Comparison of ENCODE assay signal across 16 cellular contexts in the genomic region with DNA sequence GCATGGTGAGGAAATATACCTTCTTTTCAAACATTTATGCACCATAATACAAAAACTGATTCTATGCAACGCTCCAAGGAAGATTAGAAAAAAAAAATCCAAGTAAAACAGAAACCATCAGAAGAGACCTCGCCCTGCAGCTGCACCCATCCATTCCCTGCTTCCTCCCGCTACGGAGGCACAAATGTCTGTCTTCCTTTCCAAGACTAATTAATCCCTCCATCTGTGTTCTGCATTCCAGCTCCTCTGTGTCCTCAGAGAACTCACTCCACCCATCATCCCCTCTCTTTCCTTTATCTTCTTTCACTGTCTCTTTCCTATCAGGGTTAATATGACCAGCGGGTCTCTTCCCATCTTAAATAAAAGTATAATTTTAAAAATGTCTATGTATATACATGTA.
"Had no signal": no experiment of that assay in that cellular context is flagged by ENCODE, and none has a peak within 500 bp of the region (broad histone marks: within the 10 kb centered on the region; RNA-seq: fewer than 3 reads in every experiment).

No MANE protein-coding gene starts in this region.

- ATAC-seq: activated T-cell treated with anti-CD3 and anti-CD28 coated beads, Interleukin-2, amount 50 U/mL, for 72 hours; right lobe of liver; upper lobe of right lung had no signal

- H3K4me1 ChIP-seq: prostate gland had no signal

- H3K36me3 ChIP-seq: prostate gland, right lobe of liver, suprapubic skin, upper lobe of right lung had no signal

- H3K27ac ChIP-seq: prostate gland, suprapubic skin, upper lobe of right lung had no signal

- H3K9me3 ChIP-seq: prostate gland, right lobe of liver, suprapubic skin, upper lobe of right lung had no signal

- DNase-seq: activated CD4-positive, alpha-beta memory T cell treated with anti-CD3 and anti-CD28 coated beads for 36 hours; activated CD4-positive, alpha-beta T cell treated with anti-CD3 and anti-CD28 coated beads for 1 hour; activated naive CD8-positive, alpha-beta T cell treated with anti-CD3 and anti-CD28 coated beads, Interleukin-2, amount 10 ng/mL, durations not matched to agents 7 days and 5 days; activated T-cell treated with anti-CD3 and anti-CD28 coated beads, Interleukin-2, amount 50 U/mL, for 72 hours; aorta; hypothalamus; kidney glomerular epithelial cell; right lobe of liver; stimulated activated CD4-positive, alpha-beta T cell treated with anti-CD3 and anti-CD28 coated beads, Interleukin-12 subunit alpha, Interleukin-12 subunit beta, amount 100 ng/mL, for 4 hours; stimulated activated CD4-positive, alpha-beta T cell treated with anti-CD3 and anti-CD28 coated beads, Interleukin-2, amount 100 ng/mL, for 48 hours; stimulated activated naive CD4-positive, alpha-beta T cell treated with Interleukin-2 at 50 U/mL for 16 hours; T-helper 9 cell; upper lobe of right lung had no signal

- H3K4me3 ChIP-seq: lung, prostate gland, right lobe of liver, suprapubic skin, upper lobe of right lung had no signal

- H3K27me3 ChIP-seq: right lobe of liver, suprapubic skin, upper lobe of right lung had no signal
